In genomic region chr5:171421331-171422262, GRCh38 we compare ENCODE assay signal across 11 cellular contexts. TPM values are rescaled to one million over a fixed set of nuclear protein-coding genes. Genes with fewer than 3 reads are reported as not detected.
DNase-seq lines count a peak whose midpoint lies in the region; TF ChIP-seq lines count a peak whose summit lies in the region.
"Had no signal": no experiment of that assay in that cellular context is flagged by ENCODE, and none has a peak within 500 bp of the region (broad histone marks: within the 10 kb centered on the region; RNA-seq: fewer than 3 reads in every experiment).

No MANE protein-coding gene starts in this region.

- H3K9me3 ChIP-seq in HUES64 (ENCODE audit: insufficient read depth, low read depth, low read length) (no peaks in the 10 kb centered on the region), fibroblast of lung (ENCODE audit: control insufficient read depth, insufficient read depth, low read depth, low read length) (no peaks in the 10 kb centered on the region), osteoblast (ENCODE audit: low read depth, low read length) (no peaks in the 10 kb centered on the region)
- H3K9me3 ChIP-seq: neutrophil had no signal

- peaks cover 47% of the 10 kb centered on the region for H3K27me3 ChIP-seq in HUES64 (ENCODE audit: insufficient read depth, low read length)
- H3K27me3 ChIP-seq in fibroblast of lung (ENCODE audit: control insufficient read depth, insufficient read depth, low read length), result no peaks in the 10 kb centered on the region
- H3K27me3 ChIP-seq in osteoblast (ENCODE audit: insufficient read depth, low read length), result no peaks in the 10 kb centered on the region

- no peak for TF ChIP-seq CTCF in fibroblast of lung (conservative IDR thresholded peaks at IDR 0.05 in 1 of 2, IDR thresholded peaks at IDR 0.05 in 1 of 2; ENCODE audit: low read depth in 1 of 2, low read length in 2 of 2)
- no peak for TF ChIP-seq CTCF in osteoblast (IDR thresholded peaks at IDR 0.05; ENCODE audit: extremely low read depth, low read depth, low read length)

- H3K4me3 ChIP-seq in HUES64 (ENCODE audit: low read length) (peak overlapping the region; percentile 65), fibroblast of lung (replicated peaks in 1 of 4; ENCODE audit: control extremely low read depth in 1 of 4, insufficient read depth in 1 of 4, low read depth in 3 of 4, low read length in 4 of 4) (peak overlapping the region in 1 of 4 experiments; percentile 62), osteoblast (ENCODE audit: insufficient read depth, low read length) (no peak overlapping the region)
- H3K4me3 ChIP-seq: GM12878 had no signal

- H3K79me2 ChIP-seq in fibroblast of lung (ENCODE audit: control insufficient read depth, insufficient read depth, low read length), result no peaks in the 10 kb centered on the region
- no peaks in the 10 kb centered on the region for H3K79me2 ChIP-seq in osteoblast (ENCODE audit: insufficient read depth, low read length)

- H3K4me2 ChIP-seq in fibroblast of lung (ENCODE audit: extremely low read depth, insufficient read depth, low read length), result peak overlapping the region; percentile 80
- H3K4me2 ChIP-seq in osteoblast (ENCODE audit: insufficient read depth, low read length), result peak overlapping the region; percentile 69

- H3K27ac ChIP-seq in HUES64 (ENCODE audit: low read depth, low read length), result no peak overlapping the region
- no peak overlapping the region for H3K27ac ChIP-seq in fibroblast of lung (ENCODE audit: insufficient read depth, low read length)
- no peak overlapping the region for H3K27ac ChIP-seq in osteoblast (ENCODE audit: low read depth, low read length)
- H3K27ac ChIP-seq: neutrophil had no signal

- H4K20me1 ChIP-seq in fibroblast of lung (ENCODE audit: control insufficient read depth, extremely low read depth, insufficient read depth, low read length), result no peaks in the 10 kb centered on the region
- peaks cover 29% of the 10 kb centered on the region for H4K20me1 ChIP-seq in osteoblast (ENCODE audit: insufficient read depth, low read length)

- H3K4me1 ChIP-seq in HUES64 (ENCODE audit: insufficient read depth, low read length) (peaks cover 32% of the 10 kb centered on the region), fibroblast of lung (ENCODE audit: control insufficient read depth, extremely low read depth, insufficient read depth, low read length) (peaks cover 2% of the 10 kb centered on the region), osteoblast (ENCODE audit: insufficient read depth, low read length) (peaks cover 15% of the 10 kb centered on the region)

- WGBS in HUES64, result 46% methylated on average over 15 of the region's 16 CpGs

- H3K9ac ChIP-seq in HUES64 (ENCODE audit: low read depth, low read length), result no peak overlapping the region
- no peak overlapping the region for H3K9ac ChIP-seq in fibroblast of lung (ENCODE audit: insufficient read depth, low read length)

- peak; percentile 22 for DNase-seq in D341Med (ENCODE audit: low spot score)
- DNase-seq in fibroblast of lung (ENCODE audit: low read depth in 2 of 2), result no peak
- peak; percentile 89 for DNase-seq in osteoblast (ENCODE audit: insufficient read length, low spot score, missing footprints)
- DNase-seq in NCI-H345 (lab: John Stamatoyannopoulos, UW), result no peak
- no peak for DNase-seq in cerebellar nuclear complex (lab: John Stamatoyannopoulos, UW)
- no peak for DNase-seq in Ammon's horn (ENCODE audit: low spot score)
- DNase-seq: activated T-cell treated with anti-CD3 and anti-CD28 coated beads, Interleukin-2, amount 50 U/mL, for 72 hours; SIG-M5 had no signal

- H3K36me3 ChIP-seq in HUES64 (ENCODE audit: insufficient read depth, low read length) (no peaks in the 10 kb centered on the region), fibroblast of lung (ENCODE audit: control insufficient read depth, insufficient read depth, low read length) (no peaks in the 10 kb centered on the region), osteoblast (ENCODE audit: insufficient read depth, low read length) (no peaks in the 10 kb centered on the region)
- H3K36me3 ChIP-seq: neutrophil had no signal

- H2AFZ ChIP-seq in fibroblast of lung (ENCODE audit: low read length) (no peak overlapping the region), osteoblast (ENCODE audit: low read length) (no peak overlapping the region)

RNA-seq across cellular contexts. Expression of gene FGF18, which starts 2.1 kb away (rescaled TPM):
- 1.5 TPM for polyA plus RNA-seq in HUES64 (2013, experiment 1 of 2)
- 2.9 TPM for polyA plus RNA-seq in HUES64 (2013, experiment 2 of 2)
- total RNA-seq in fibroblast of lung (8.0 and 19.3 TPM in 2 replicates), osteoblast (under 0.01 and 0.29 TPM in 2 replicates)
- polyA plus RNA-seq in fibroblast of lung, result 0.33 and 2.0 TPM in 2 replicates
- polyA plus RNA-seq in fibroblast of lung (2012), result 0.49 and 3.6 TPM in 2 replicates
- 2.6 TPM in 1 of 2 replicates, not detected in the other for polyA minus RNA-seq in fibroblast of lung (ENCODE audit: low replicate concordance)

RNA-seq across cellular contexts. Expression of gene NPM1, which starts 33.9 kb away (rescaled TPM):
- polyA plus RNA-seq in HUES64 (2013, experiment 1 of 2), result 3,673 TPM
- 3,820 TPM for polyA plus RNA-seq in HUES64 (2013, experiment 2 of 2)
- total RNA-seq in fibroblast of lung, result 1,067 and 1,412 TPM in 2 replicates
- 4,158 and 5,062 TPM in 2 replicates for polyA plus RNA-seq in fibroblast of lung
- polyA plus RNA-seq in fibroblast of lung (2012), result 2,217 and 3,001 TPM in 2 replicates
- 359 and 452 TPM in 2 replicates for polyA minus RNA-seq in fibroblast of lung (ENCODE audit: low replicate concordance)
- total RNA-seq in osteoblast, result 1,126 and 1,271 TPM in 2 replicates

Comparison
In these comparisons a context has a peak if more than half of its experiments do, and no peak if none do; other contexts are left out.
1. DNase-seq: peak in D341Med (single experiment) and osteoblast (single experiment); none in fibroblast of lung (0 of 2), NCI-H345 (single experiment), cerebellar nuclear complex (0 of 2) and Ammon's horn (single experiment).